Comparison of ENCODE assay signal across 9 cellular contexts in genomic region chr22:32137731-32138324, GRCh38. TPM values are rescaled to one million over a fixed set of nuclear protein-coding genes. Genes with fewer than 3 reads are reported as not detected.
DNase-seq lines count a peak whose midpoint lies in the region; ATAC-seq and TF ChIP-seq lines count a peak whose summit lies in the region.
"Not testable (repeated sequence)": the region's sequence is repeated elsewhere in the genome, so short reads cannot be mapped to it uniquely, and the experiment has no call there.
"Had no signal": no experiment of that assay in that cellular context is flagged by ENCODE, and none has a peak within 500 bp of the region (broad histone marks: within the 10 kb centered on the region; RNA-seq: fewer than 3 reads in every experiment).

No MANE protein-coding gene starts in this region.

- CTCF ChIA-PET in activated CD8-positive, alpha-beta memory T cell treated with anti-CD3 and anti-CD28 coated beads, Interleukin-2, amount 10 ng/mL, durations not matched to agents 7 days and 5 days (lab: Charles Lee) = interaction anchor here (1.2 kb wide), 1 partner anchor 64 kb away, joined by 4 read pairs; no protein-coding TSS in a partner anchor

- not testable (repeated sequence) for H3K36me3 Mint-ChIP-seq in activated CD8-positive, alpha-beta memory T cell treated with anti-CD3 and anti-CD28 coated beads, Interleukin-2, amount 10 ng/mL, durations not matched to agents 7 days and 5 days

- H3K79me2 ChIP-seq in MM.1S (ENCODE audit: low read length) = not testable (repeated sequence)

- H3K9me2 ChIP-seq in MM.1S (replicated peaks; ENCODE audit: insufficient read depth, low read length) = not testable (repeated sequence)

- TF ChIP-seq CTCF in MM.1S (IDR thresholded peaks at IDR 0.05; ENCODE audit: low read length); colonic mucosa (IDR thresholded peaks at IDR 0.05); lung (IDR thresholded peaks at IDR 0.05; ENCODE audit: control extremely low read depth, extremely low read depth); upper lobe of left lung (IDR thresholded peaks at IDR 0.05): not testable (repeated sequence)

- not testable (repeated sequence) for H3K4me1 ChIP-seq in MM.1S (ENCODE audit: low read length); SJSA1 (replicated peaks); colonic mucosa; lung (ENCODE audit: control insufficient read depth in 2 of 2, insufficient read depth in 2 of 2, low read length in 2 of 2); upper lobe of left lung

- H3K27ac ChIP-seq in MM.1S (ENCODE audit: low read length) (peak overlapping the region; percentile 46; the same call in 1 of the 2 replicates), SJSA1 (peak overlapping the region; percentile 22; the same call in 1 of the 2 replicates), colonic mucosa (peak overlapping the region; percentile 55), lung (ENCODE audit: low read depth in 1 of 2, low read length in 1 of 2) (peak overlapping the region; percentile 36 to 82), upper lobe of left lung (peak overlapping the region; percentile 47 to 69 (median 59))

- not testable (repeated sequence) for TF ChIP-seq POLR2A in upper lobe of left lung (IDR thresholded peaks at IDR 0.05)

- 48 to 57% methylated on average over 16 of the region's 16 CpGs for WGBS in lung, 2 donors
- 33 to 50% methylated on average over 15 to 16 of the region's 16 CpGs for whole genome bisulfite sequencing in upper lobe of left lung, 2 donors

- H4K20me1 ChIP-seq in MM.1S (ENCODE audit: insufficient read depth, low read length) = not testable (repeated sequence)

- not testable (repeated sequence) for TF ChIP-seq EP300 in upper lobe of left lung (IDR thresholded peaks at IDR 0.05)

- ATAC-seq in activated CD8-positive, alpha-beta memory T cell treated with anti-CD3 and anti-CD28 coated beads, Interleukin-2, amount 10 ng/mL, durations not matched to agents 7 days and 5 days = peak; percentile 76
- ATAC-seq in lung (ENCODE audit: insufficient read depth, low FRiP score) = peak; percentile 35
- ATAC-seq in upper lobe of left lung (ENCODE audit: low FRiP score in 2 of 2) = peak in 1 of 2 donors; percentile 35

- peak overlapping the region; percentile 92 for H3K27ac Mint-ChIP-seq in activated CD8-positive, alpha-beta memory T cell treated with anti-CD3 and anti-CD28 coated beads, Interleukin-2, amount 10 ng/mL, durations not matched to agents 7 days and 5 days

- intact Hi-C loops in colonic mucosa (cut with DNase I) = not testable (repeated sequence)

- peak overlapping the region; percentile 79 for H3K4me3 Mint-ChIP-seq in activated CD8-positive, alpha-beta memory T cell treated with anti-CD3 and anti-CD28 coated beads, Interleukin-2, amount 10 ng/mL, durations not matched to agents 7 days and 5 days

- H3K9ac ChIP-seq in MM.1S (ENCODE audit: low read length) = peak overlapping the region; percentile 42; the same call in 1 of the 2 replicates
- H3K9ac ChIP-seq in colonic mucosa (ENCODE audit: low read depth in 2 of 2, low read length in 2 of 2) = not testable (repeated sequence)

- not testable (repeated sequence) for H3K9me3 Mint-ChIP-seq in activated CD8-positive, alpha-beta memory T cell treated with anti-CD3 and anti-CD28 coated beads, Interleukin-2, amount 10 ng/mL, durations not matched to agents 7 days and 5 days (ENCODE audit: low read depth)

- peak; percentile 4 for DNase-seq in EH (ENCODE audit: low read depth)
- peak; percentile 94 for DNase-seq in MM.1S
- peak in 1 of 2 experiments; percentile 62 for DNase-seq in SJSA1 (ENCODE audit: low read depth in 1 of 2, low spot score in 2 of 2)
- DNase-seq in activated CD8-positive, alpha-beta memory T cell treated with anti-CD3 and anti-CD28 coated beads, Interleukin-2, amount 10 ng/mL, durations not matched to agents 7 days and 5 days = peak; percentile 90
- DNase-seq in colonic mucosa = peak; percentile 49
- not testable (repeated sequence) for DNase-seq in lung (ENCODE audit: low spot score)
- peak; percentile 2 to 14 for DNase-seq in stimulated activated CD4-positive, alpha-beta T cell treated with anti-CD3 and anti-CD28 coated beads, Interleukin-1b, Interleukin-23, amount 100 ng/mL, for 1 hour (ENCODE audit: low read depth in 2 of 2)
- DNase-seq in upper lobe of left lung = peak in 1 of 2 donors; percentile 38

- peaks cover 53% of the 10 kb centered on the region for H3K4me1 Mint-ChIP-seq in activated CD8-positive, alpha-beta memory T cell treated with anti-CD3 and anti-CD28 coated beads, Interleukin-2, amount 10 ng/mL, durations not matched to agents 7 days and 5 days

- peak overlapping the region; percentile 99 for H2AFZ ChIP-seq in MM.1S (ENCODE audit: low read length)

- H3K4me3 ChIP-seq in MM.1S (ENCODE audit: low read length) = peak overlapping the region; percentile 62
- H3K4me3 ChIP-seq in SJSA1 = peak overlapping the region; percentile 40
- H3K4me3 ChIP-seq in colonic mucosa = peak overlapping the region; percentile 32
- H3K4me3 ChIP-seq in lung = peak overlapping the region; percentile 29
- H3K4me3 ChIP-seq in upper lobe of left lung = peak overlapping the region; percentile 27 to 57 (median 36)

- peak overlapping the region; percentile 88 for H3K4me2 ChIP-seq in MM.1S (ENCODE audit: low read depth, low read length)

- not testable (repeated sequence) for H3K27me3 Mint-ChIP-seq in activated CD8-positive, alpha-beta memory T cell treated with anti-CD3 and anti-CD28 coated beads, Interleukin-2, amount 10 ng/mL, durations not matched to agents 7 days and 5 days

- H3F3A ChIP-seq in MM.1S (ENCODE audit: insufficient read depth, low read length) = not testable (repeated sequence)

- H3K36me3 ChIP-seq in MM.1S (replicated peaks; ENCODE audit: insufficient read depth, low read length); SJSA1; colonic mucosa; lung (ENCODE audit: control insufficient read depth in 2 of 2, insufficient read depth in 2 of 2, low read length in 2 of 2); upper lobe of left lung: not testable (repeated sequence)

- H3K27me3 ChIP-seq in MM.1S (replicated peaks; ENCODE audit: insufficient read depth, low read length); SJSA1 (replicated peaks); colonic mucosa; lung (ENCODE audit: control insufficient read depth, insufficient read depth); upper lobe of left lung: not testable (repeated sequence)

- H3K9me3 ChIP-seq in MM.1S (replicated peaks; ENCODE audit: insufficient read depth, low read length); SJSA1 (replicated peaks); colonic mucosa; lung (ENCODE audit: control insufficient read depth in 2 of 2, insufficient read depth in 1 of 2, low read length in 1 of 2); upper lobe of left lung: not testable (repeated sequence)

RNA-seq across cellular contexts. Expression of gene C22orf42, which starts 21.3 kb away (rescaled TPM):
- not detected in 2 replicates for total RNA-seq in SJSA1 (2014; rRNA removed; shearing (Covaris generic))
- not detected for total RNA-seq in activated CD8-positive, alpha-beta memory T cell treated with anti-CD3 and anti-CD28 coated beads, Interleukin-2, amount 10 ng/mL, durations not matched to agents 7 days and 5 days
- total RNA-seq in colonic mucosa = not detected
- total RNA-seq in lung = not detected
- polyA plus RNA-seq in lung = under 1 TPM in 1 of 2 donors, not detected in 1; 0.05 TPM
- total RNA-seq in upper lobe of left lung = not detected
- total RNA-seq: esophagus mucosa had no signal
